In genomic region chr14:22900088-22900799, GRCh38 we compare ENCODE assay signal across 8 cellular contexts. TPM values are rescaled to one million over a fixed set of nuclear protein-coding genes. Genes with fewer than 3 reads are reported as not detected.
A peak's percentile ranks its signal among the peaks of the same experiment; 100 is the strongest.
DNase-seq lines count a peak whose midpoint lies in the region; FAIRE-seq and TF ChIP-seq lines count a peak whose summit lies in the region.

No MANE protein-coding gene starts in this region.

- peaks cover 15% of the 10 kb centered on the region for H3F3A ChIP-seq in SK-N-SH (replicated peaks; ENCODE audit: insufficient read depth)

- H3K9me3 ChIP-seq in MG63 (no peaks in the 10 kb centered on the region), SK-N-SH (no peaks in the 10 kb centered on the region)

- H3K36me3 ChIP-seq in MG63 (no peaks in the 10 kb centered on the region), SK-N-SH (replicated peaks in 1 of 2; ENCODE audit: control insufficient read depth in 1 of 2, insufficient read depth in 2 of 2, low read length in 1 of 2) (peaks cover 25 to 47% of the 10 kb centered on the region in 2 experiments), bronchial epithelial cell (ENCODE audit: control insufficient read depth, insufficient read depth, low read length) (peaks cover 17% of the 10 kb centered on the region)

- no peak overlapping the region for H2AFZ ChIP-seq in SK-N-SH (ENCODE audit: low read depth)

- peaks cover 0 to 14% of the 10 kb centered on the region in 2 experiments; a peak in 3 of 4 replicates for H3K4me1 ChIP-seq in SK-N-SH (ENCODE audit: control insufficient read depth in 1 of 2, insufficient read depth in 2 of 2, low read depth in 1 of 2, low read length in 1 of 2)

- 0 out of 4 replicates have a peak overlapping the region, but pooled peaks of 1 of the 2 experiments have one; percentile 17 for H3K27ac ChIP-seq in SK-N-SH (ENCODE audit: low read depth in 2 of 2, low read length in 1 of 2)

- no peak overlapping the region for H3K4me2 ChIP-seq in SK-N-SH

- no peak for FAIRE-seq in bronchial epithelial cell (lab: Jason Lieb, UNC)

- 27% methylated on average over 3 of the region's 3 CpGs for WGBS in SK-N-SH (ENCODE audit: low lambda C conversion rate)

- H4K20me1 ChIP-seq in SK-N-SH (ENCODE audit: insufficient read depth) = no peaks in the 10 kb centered on the region

- TF ChIP-seq RAD21 in SK-N-SH (IDR thresholded peaks at IDR 0.05; ENCODE audit: low read length) = peak; percentile 69

- H3K9me2 ChIP-seq in SK-N-SH = no peaks in the 10 kb centered on the region

- H3K4me3 ChIP-seq in MG63 (no peak overlapping the region), SK-N-SH (ENCODE audit: low read depth in 2 of 2, low read length in 1 of 2) (no peak overlapping the region), bronchial epithelial cell (ENCODE audit: low read depth, low read length) (no peak overlapping the region)

- TF ChIP-seq CTCF in GM12874 (IDR thresholded peaks at IDR 0.05; ENCODE audit: insufficient read depth, low read depth, low read length) (peak; percentile 63), SK-N-SH (IDR thresholded peaks at IDR 0.05) (peak; percentile 62), bronchial epithelial cell (IDR thresholded peaks at IDR 0.05; ENCODE audit: insufficient read depth, low read length, severe bottlenecking) (peak; percentile 70)

- POLR2A ChIA-PET in SK-N-SH (lab: Yijun Ruan, JAX) = no interaction called here

- no peak for TF ChIP-seq EP300 in SK-N-SH (IDR thresholded peaks at IDR 0.05; ENCODE audit: borderline replicate concordance in 1 of 2, low read depth in 1 of 2, low read length in 1 of 2)

- H3K79me2 ChIP-seq in SK-N-SH (ENCODE audit: insufficient read depth) = no peaks in the 10 kb centered on the region

- DNase-seq in AG08396 (ENCODE audit: low spot score) (peak; percentile 62), MG63 (peak; percentile 8), SK-N-SH (peak; percentile 72), bronchial epithelial cell (ENCODE audit: low read depth) (peak; percentile 72), islet precursor cell (peak; percentile 85), putamen (ENCODE audit: low spot score) (no peak)
- peak; percentile 32 to 72 (median 59) for DNase-seq in stimulated activated naive CD4-positive, alpha-beta T cell (lab: John Stamatoyannopoulos, UW)

- H3K27me3 ChIP-seq in MG63 (no peaks in the 10 kb centered on the region), SK-N-SH (ENCODE audit: insufficient read depth) (no peaks in the 10 kb centered on the region), bronchial epithelial cell (ENCODE audit: control insufficient read depth, insufficient read depth, low read length) (no peaks in the 10 kb centered on the region)

- CTCF ChIA-PET in SK-N-SH (lab: Yijun Ruan, JAX) = interaction anchor here (0.8 to 6.0 kb wide), 15 partner anchors 11 to 343 kb away, joined by 3 to 96 read pairs (median 7); partner anchors contain the start of genes LRP10, MRPL52, RBM23 and REM2

- H3K9ac ChIP-seq in SK-N-SH = no peak overlapping the region

TF ChIP-seq in SK-N-SH, 30 proteins besides CTCF, POLR2A, EP300 and RAD21:
- no peak for TF ChIP-seq CHD2 (IDR thresholded peaks at IDR 0.05; ENCODE audit: low read length, partially characterized antibody)
- TF ChIP-seq SMC3 (IDR thresholded peaks at IDR 0.05; ENCODE audit: low read depth, low read length) = peak; percentile 54

RNA-seq across cellular contexts. Expression of gene REM2, which starts 17.2 kb away (rescaled TPM):
- not detected in 2 replicates for total RNA-seq in MG63 (2014; rRNA removed; shearing (Covaris generic); ENCODE audit: low replicate concordance)
- 0.26 and 0.36 TPM in 2 replicates for polyA plus RNA-seq in SK-N-SH (2012; rRNA removed)
- polyA plus RNA-seq in SK-N-SH (2012; cell fraction: cytosol; rRNA removed) = 0.12 and 0.17 TPM in 2 replicates
- polyA plus RNA-seq in SK-N-SH (2012; cell fraction: nucleus; rRNA removed) = 1.2 TPM in 2 replicates
- total RNA-seq in bronchial epithelial cell = under 0.01 TPM in 1 of 2 replicates, not detected in the other

RNA-seq across cellular contexts. Expression of gene RBM23, which starts 18.7 kb away (rescaled TPM):
- 25.4 and 27.8 TPM in 2 replicates for total RNA-seq in MG63 (2014; rRNA removed; shearing (Covaris generic); ENCODE audit: low replicate concordance)
- 52.4 and 65.5 TPM in 2 replicates for polyA plus RNA-seq in SK-N-SH (2012; rRNA removed)
- 70.3 and 76.0 TPM in 2 replicates for polyA plus RNA-seq in SK-N-SH (2012; cell fraction: cytosol; rRNA removed)
- polyA plus RNA-seq in SK-N-SH (2012; cell fraction: nucleus; rRNA removed) = 97.7 and 97.9 TPM in 2 replicates
- total RNA-seq in bronchial epithelial cell = 26.6 and 41.2 TPM in 2 replicates

RNA-seq across cellular contexts. Expression of gene LRP10, which starts 28.7 kb away (rescaled TPM):
- 6.4 and 21.9 TPM in 2 replicates for total RNA-seq in MG63 (2014; rRNA removed; shearing (Covaris generic); ENCODE audit: low replicate concordance)
- 87.8 and 117 TPM in 2 replicates for polyA plus RNA-seq in SK-N-SH (2012; rRNA removed)
- polyA plus RNA-seq in SK-N-SH (2012; cell fraction: cytosol; rRNA removed) = 37.3 and 79.1 TPM in 2 replicates
- 78.8 and 101 TPM in 2 replicates for polyA plus RNA-seq in SK-N-SH (2012; cell fraction: nucleus; rRNA removed)
- total RNA-seq in bronchial epithelial cell = 34.8 and 63.6 TPM in 2 replicates

RNA-seq across cellular contexts. Expression of gene PRMT5, which starts 28.9 kb away (rescaled TPM):
- 99.2 and 100 TPM in 2 replicates for total RNA-seq in MG63 (2014; rRNA removed; shearing (Covaris generic); ENCODE audit: low replicate concordance)
- polyA plus RNA-seq in SK-N-SH (2012; rRNA removed) = 132 and 174 TPM in 2 replicates
- polyA plus RNA-seq in SK-N-SH (2012; cell fraction: cytosol; rRNA removed) = 103 and 123 TPM in 2 replicates
- polyA plus RNA-seq in SK-N-SH (2012; cell fraction: nucleus; rRNA removed) = 158 and 224 TPM in 2 replicates
- total RNA-seq in bronchial epithelial cell = 79.2 and 91.1 TPM in 2 replicates

RNA-seq across cellular contexts. Expression of gene HAUS4, which starts 56.6 kb away (rescaled TPM):
- total RNA-seq in MG63 (2014; rRNA removed; shearing (Covaris generic); ENCODE audit: low replicate concordance) = 41.3 and 76.1 TPM in 2 replicates
- 25.0 and 27.3 TPM in 2 replicates for polyA plus RNA-seq in SK-N-SH (2012; rRNA removed)
- 20.8 and 25.7 TPM in 2 replicates for polyA plus RNA-seq in SK-N-SH (2012; cell fraction: cytosol; rRNA removed)
- polyA plus RNA-seq in SK-N-SH (2012; cell fraction: nucleus; rRNA removed) = 32.3 and 38.8 TPM in 2 replicates
- total RNA-seq in bronchial epithelial cell = 58.8 and 113 TPM in 2 replicates
